ENCODE assay signal across 8 cellular contexts in the genomic region with DNA sequence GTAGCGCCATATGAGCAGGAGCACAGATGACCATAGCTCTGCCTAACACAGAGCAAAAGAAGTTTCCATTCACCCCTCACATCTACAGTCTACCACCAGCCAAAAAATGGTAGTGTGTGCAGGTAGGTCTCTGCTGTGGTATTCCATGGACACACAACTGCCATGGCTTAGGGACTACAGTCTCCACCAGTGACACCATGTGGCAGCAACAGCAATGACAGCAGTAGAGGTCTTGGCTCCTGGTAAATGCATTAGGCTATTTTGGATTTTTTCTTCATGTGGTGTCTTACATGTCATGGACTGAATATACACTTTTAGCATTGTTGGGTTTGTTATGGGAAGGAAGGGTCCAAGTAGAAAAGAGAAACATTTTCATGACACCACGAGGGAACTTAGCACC.
DNase-seq lines count a peak whose midpoint lies in the region; ATAC-seq and TF ChIP-seq lines count a peak whose summit lies in the region.

No MANE protein-coding gene starts in this region.

- no peaks in the 10 kb centered on the region for H3K27me3 ChIP-seq in Peyer's patch

- no peaks in the 10 kb centered on the region for H3K4me1 Mint-ChIP-seq in activated CD8-positive, alpha-beta T cell treated with anti-CD3 and anti-CD28 coated beads for 36 hours (ENCODE audit: low read depth)
- H3K4me1 Mint-ChIP-seq in activated CD8-positive, alpha-beta T cell treated with anti-CD3 and anti-CD28 coated beads, Interleukin-2, amount 10 ng/mL, durations not matched to agents 7 days and 5 days (ENCODE audit: low read depth): no peaks in the 10 kb centered on the region
- peaks cover 19% of the 10 kb centered on the region for H3K4me1 Mint-ChIP-seq in type B pancreatic cell (ENCODE audit: unreplicated experiment)

- no peak overlapping the region for H3K27ac ChIP-seq in Peyer's patch

- H3K36me3 ChIP-seq in Peyer's patch: no peaks in the 10 kb centered on the region

- H3K27ac Mint-ChIP-seq in activated CD8-positive, alpha-beta T cell treated with anti-CD3 and anti-CD28 coated beads for 36 hours: no peak overlapping the region
- no peak overlapping the region for H3K27ac Mint-ChIP-seq in activated CD8-positive, alpha-beta T cell treated with anti-CD3 and anti-CD28 coated beads, Interleukin-2, amount 10 ng/mL, durations not matched to agents 7 days and 5 days
- no peak overlapping the region for H3K27ac Mint-ChIP-seq in type B pancreatic cell

- ATAC-seq in activated CD8-positive, alpha-beta T cell treated with anti-CD3 and anti-CD28 coated beads for 36 hours: no peak
- ATAC-seq in activated CD8-positive, alpha-beta T cell treated with anti-CD3 and anti-CD28 coated beads, Interleukin-2, amount 10 ng/mL, durations not matched to agents 7 days and 5 days: no peak
- peak; percentile 65 for ATAC-seq in HG03521 (IDR thresholded peaks at IDR 0.05; ENCODE audit: unreplicated experiment)

- DNase-seq in activated CD8-positive, alpha-beta T cell treated with anti-CD3 and anti-CD28 coated beads for 36 hours: peak; percentile 17
- DNase-seq in activated CD8-positive, alpha-beta T cell treated with anti-CD3 and anti-CD28 coated beads, Interleukin-2, amount 10 ng/mL, durations not matched to agents 7 days and 5 days: no peak
- DNase-seq in cerebellar cortex (ENCODE audit: low spot score): peak; percentile 25
- DNase-seq in type B pancreatic cell (ENCODE audit: extremely low spot score, unreplicated experiment): no peak
- DNase-seq in Peyer's patch: no peak
- DNase-seq in RPMI8226: no peak
- DNase-seq in SK-N-DZ (ENCODE audit: low spot score): no peak

- intact Hi-C loops in activated CD8-positive, alpha-beta T cell treated with anti-CD3 and anti-CD28 coated beads for 36 hours (cut with micrococcal nuclease): no loop called here

- no peak overlapping the region for H3K4me3 Mint-ChIP-seq in activated CD8-positive, alpha-beta T cell treated with anti-CD3 and anti-CD28 coated beads for 36 hours
- H3K4me3 Mint-ChIP-seq in activated CD8-positive, alpha-beta T cell treated with anti-CD3 and anti-CD28 coated beads, Interleukin-2, amount 10 ng/mL, durations not matched to agents 7 days and 5 days: no peak overlapping the region
- H3K4me3 Mint-ChIP-seq in type B pancreatic cell: no peak overlapping the region

- no peaks in the 10 kb centered on the region for H3K36me3 Mint-ChIP-seq in activated CD8-positive, alpha-beta T cell treated with anti-CD3 and anti-CD28 coated beads for 36 hours (ENCODE audit: low read depth)
- no peaks in the 10 kb centered on the region for H3K36me3 Mint-ChIP-seq in activated CD8-positive, alpha-beta T cell treated with anti-CD3 and anti-CD28 coated beads, Interleukin-2, amount 10 ng/mL, durations not matched to agents 7 days and 5 days (ENCODE audit: low read depth)
- H3K36me3 Mint-ChIP-seq in type B pancreatic cell: no peaks in the 10 kb centered on the region

- CTCF ChIA-PET in activated CD8-positive, alpha-beta T cell treated with anti-CD3 and anti-CD28 coated beads for 36 hours (lab: Charles Lee): interaction anchor here (1.2 to 1.3 kb wide), 2 partner anchors 13 to 452 kb away, joined by 3 read pairs; no protein-coding TSS in a partner anchor
- CTCF ChIA-PET in activated CD8-positive, alpha-beta T cell treated with anti-CD3 and anti-CD28 coated beads, Interleukin-2, amount 10 ng/mL, durations not matched to agents 7 days and 5 days (lab: Charles Lee): interaction anchor here (0.7 kb wide), 1 partner anchor 309 kb away, joined by 3 read pairs; no protein-coding TSS in a partner anchor

- H3K27me3 Mint-ChIP-seq in activated CD8-positive, alpha-beta T cell treated with anti-CD3 and anti-CD28 coated beads for 36 hours: peaks cover 1% of the 10 kb centered on the region
- no peaks in the 10 kb centered on the region for H3K27me3 Mint-ChIP-seq in activated CD8-positive, alpha-beta T cell treated with anti-CD3 and anti-CD28 coated beads, Interleukin-2, amount 10 ng/mL, durations not matched to agents 7 days and 5 days (ENCODE audit: low read depth)
- H3K27me3 Mint-ChIP-seq in type B pancreatic cell: peaks cover 11% of the 10 kb centered on the region

- TF ChIP-seq POLR2A in Peyer's patch (IDR thresholded peaks at IDR 0.05): no peak

- H3K9me3 Mint-ChIP-seq in activated CD8-positive, alpha-beta T cell treated with anti-CD3 and anti-CD28 coated beads for 36 hours: no peaks in the 10 kb centered on the region
- no peaks in the 10 kb centered on the region for H3K9me3 Mint-ChIP-seq in activated CD8-positive, alpha-beta T cell treated with anti-CD3 and anti-CD28 coated beads, Interleukin-2, amount 10 ng/mL, durations not matched to agents 7 days and 5 days (ENCODE audit: insufficient read depth)
- H3K9me3 Mint-ChIP-seq in type B pancreatic cell: no peaks in the 10 kb centered on the region

- no peaks in the 10 kb centered on the region for H3K4me1 ChIP-seq in Peyer's patch

- H3K4me3 ChIP-seq in Peyer's patch: no peak overlapping the region

- no peaks in the 10 kb centered on the region for H3K9me3 ChIP-seq in Peyer's patch

- POLR2A ChIA-PET in activated CD8-positive, alpha-beta T cell treated with anti-CD3 and anti-CD28 coated beads for 36 hours (lab: Charles Lee): no interaction called here
- POLR2A ChIA-PET in activated CD8-positive, alpha-beta T cell treated with anti-CD3 and anti-CD28 coated beads, Interleukin-2, amount 10 ng/mL, durations not matched to agents 7 days and 5 days (lab: Charles Lee): no interaction called here

- TF ChIP-seq CTCF in activated CD8-positive, alpha-beta T cell treated with anti-CD3 and anti-CD28 coated beads for 36 hours (IDR thresholded peaks at IDR 0.05): peak; percentile 32
- peak; percentile 53 for TF ChIP-seq CTCF in type B pancreatic cell (conservative IDR thresholded peaks at IDR 0.05)
- peak in 3 of 6 experiments; percentile 12 to 34 (median 13) for TF ChIP-seq CTCF in Peyer's patch (IDR thresholded peaks at IDR 0.05)

Comparison
In these comparisons a context has a peak if more than half of its experiments do, and no peak if none do; other contexts are left out.
1. DNase-seq: peak in activated CD8-positive, alpha-beta T cell treated with anti-CD3 and anti-CD28 coated beads for 36 hours (single experiment) and cerebellar cortex (single experiment); none in activated CD8-positive, alpha-beta T cell treated with anti-CD3 and anti-CD28 coated beads, Interleukin-2, amount 10 ng/mL, durations not matched to agents 7 days and 5 days (single experiment), type B pancreatic cell (single experiment), Peyer's patch (0 of 3), RPMI8226 (single experiment) and SK-N-DZ (single experiment).